Comparison of ENCODE assay signal across 10 cellular contexts in the genomic region with DNA sequence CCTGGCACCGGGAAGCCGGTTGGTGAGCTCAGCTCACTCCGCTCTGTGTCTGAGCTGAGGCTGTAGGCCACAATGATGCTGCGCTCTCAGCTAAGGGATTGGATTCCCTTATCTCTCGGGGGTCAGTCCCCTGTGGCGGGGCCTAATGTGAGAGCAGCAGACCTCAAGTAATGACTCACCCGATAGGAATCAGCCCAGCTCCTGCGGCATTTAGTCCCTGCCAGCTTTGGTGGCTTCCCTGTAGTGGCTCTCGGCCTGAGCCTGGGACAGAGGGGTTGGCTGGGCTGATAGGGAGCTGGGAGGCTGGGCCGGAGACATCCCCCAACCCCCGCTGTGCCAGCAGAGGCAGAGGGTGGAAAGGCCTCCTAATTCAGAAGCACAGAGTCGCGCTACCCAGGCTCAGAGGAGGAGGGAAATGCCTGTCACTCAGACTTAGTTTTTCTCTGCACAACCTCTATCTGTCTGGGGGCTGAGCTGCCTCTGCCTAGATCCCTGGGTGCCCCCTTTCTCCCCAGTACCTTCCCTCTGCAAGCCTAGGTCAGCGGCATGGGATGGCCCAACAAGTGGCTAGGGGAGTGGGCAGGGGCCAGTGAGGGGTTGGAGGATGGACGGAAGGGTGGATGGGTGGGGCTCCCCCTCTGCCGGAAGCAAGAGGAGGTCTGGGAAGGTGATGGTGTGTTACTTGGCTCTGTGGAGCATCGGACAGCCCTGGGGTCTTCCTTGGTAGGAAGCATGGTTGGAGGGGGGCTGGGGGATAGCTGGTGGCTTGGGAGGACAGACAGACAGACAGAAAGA.
DNase-seq lines count a peak whose midpoint lies in the region; ATAC-seq, FAIRE-seq and TF ChIP-seq lines count a peak whose summit lies in the region.
"Had no signal": no experiment of that assay in that cellular context is flagged by ENCODE, and none has a peak within 500 bp of the region (broad histone marks: within the 10 kb centered on the region; RNA-seq: fewer than 3 reads in every experiment).

No MANE protein-coding gene starts in this region.

- peak; percentile 86 for FAIRE-seq in K562 (lab: Jason Lieb, UNC)

- no TSS peak for BruUV-seq in K562 (replicated peaks; lab: Mats Ljungman, UMichigan)

- H3K27me3 ChIP-seq in K562 (ENCODE audit: control insufficient read depth in 2 of 2, insufficient read depth in 2 of 2, low read length in 2 of 2) = peaks cover 6 to 28% of the 10 kb centered on the region in 2 experiments; a peak in 4 of 5 replicates

- peaks cover 26% of the 10 kb centered on the region for H3K27me3 Mint-ChIP-seq in chondrocyte (ENCODE audit: low read depth)
- peaks cover 23% of the 10 kb centered on the region for H3K27me3 Mint-ChIP-seq in activated naive CD4-positive, alpha-beta T cell treated with anti-CD3 and anti-CD28 coated beads, Interleukin-2, amount 10 ng/mL, durations not matched to agents 7 days and 5 days

- peak overlapping the region in 1 of 2 experiments; percentile 50; a peak in 2 of 4 replicates for H3K9ac ChIP-seq in K562 (ENCODE audit: insufficient read depth in 1 of 2, low read depth in 2 of 2, low read length in 2 of 2)

- ATAC-seq in K562 = peak; percentile 85

- no peak overlapping the region for H3K4me3 Mint-ChIP-seq in chondrocyte (ENCODE audit: unreplicated experiment)
- H3K4me3 Mint-ChIP-seq in activated naive CD4-positive, alpha-beta T cell treated with anti-CD3 and anti-CD28 coated beads, Interleukin-2, amount 10 ng/mL, durations not matched to agents 7 days and 5 days = no peak overlapping the region

- no peaks in the 10 kb centered on the region for H3K36me3 ChIP-seq in K562 (ENCODE audit: control insufficient read depth, insufficient read depth, low read length)

- CTCF ChIA-PET in K562 (lab: Yijun Ruan, JAX; ENCODE audit: low intra/inter-chr PET ratio) = interaction anchor here (0.7 kb wide), 1 partner anchor 95 kb away, joined by 3 read pairs; no protein-coding TSS in a partner anchor
- CTCF ChIA-PET in activated naive CD4-positive, alpha-beta T cell treated with anti-CD3 and anti-CD28 coated beads, Interleukin-2, amount 10 ng/mL, durations not matched to agents 7 days and 5 days (lab: Charles Lee) = no interaction called here

- in situ Hi-C loops in Caki2 (cut with HindIII; ENCODE audit: low pct_unique_long_range_greater_than_20kb, low sequenced_read_pairs) = no loop called here
- in situ Hi-C loops in K562 (cut with MboI) = no loop called here

- POLR2A ChIA-PET in K562 (lab: Yijun Ruan, JAX) = interaction anchor here (0.6 to 1.4 kb wide), 3 partner anchors 9 to 29 kb away, joined by 3 to 5 read pairs (median 3); no protein-coding TSS in a partner anchor

- no peaks in the 10 kb centered on the region for H3K9me3 Mint-ChIP-seq in chondrocyte (ENCODE audit: low read depth)
- no peaks in the 10 kb centered on the region for H3K9me3 Mint-ChIP-seq in activated naive CD4-positive, alpha-beta T cell treated with anti-CD3 and anti-CD28 coated beads, Interleukin-2, amount 10 ng/mL, durations not matched to agents 7 days and 5 days

- 2% methylated on average over 16 of the region's 17 CpGs for WGBS in K562 (ENCODE audit: insufficient coverage, low coverage, missing lambda C conversion rate)

- TF ChIP-seq RAD21 in K562 (CRISPR knock-in tag; conservative IDR thresholded peaks at IDR 0.05 in 1 of 2, IDR thresholded peaks at IDR 0.05 in 1 of 2) = no peak

- no peak overlapping the region for H3K27ac Mint-ChIP-seq in chondrocyte (ENCODE audit: unreplicated experiment)
- no peak overlapping the region for H3K27ac Mint-ChIP-seq in activated naive CD4-positive, alpha-beta T cell treated with anti-CD3 and anti-CD28 coated beads, Interleukin-2, amount 10 ng/mL, durations not matched to agents 7 days and 5 days

- intact Hi-C loops in K562 (cut with micrococcal nuclease) = no loop called here

- TF ChIP-seq CTCF in K562 (IDR thresholded peaks at IDR 0.05 in 2 of 3, conservative IDR thresholded peaks at IDR 0.05 in 1 of 3; ENCODE audit: insufficient read depth in 2 of 3, low read depth in 1 of 3, low read length in 3 of 3) = no peak
- no peak for TF ChIP-seq CTCF in chondrocyte (IDR thresholded peaks at IDR 0.05)

- no peaks in the 10 kb centered on the region for H3K9me3 ChIP-seq in K562 (replicated peaks; ENCODE audit: control insufficient read depth, insufficient read depth, low read depth, low read length)

- H3K4me3 ChIP-seq in K562 = no peak overlapping the region

- peaks cover 18 to 30% of the 10 kb centered on the region in 2 experiments; a peak in 4 of 5 replicates for H3K4me1 ChIP-seq in K562 (replicated peaks in 1 of 2; ENCODE audit: control insufficient read depth in 2 of 2, insufficient read depth in 2 of 2, low read length in 2 of 2)

- no peak; the same call in 1 of the 2 replicates for TF ChIP-seq EP300 in K562 (IDR thresholded peaks at IDR 0.05; ENCODE audit: low read length)

- peaks cover 3% of the 10 kb centered on the region for H3K9me1 ChIP-seq in K562 (ENCODE audit: control insufficient read depth, insufficient read depth, low read length)

- H2AFZ ChIP-seq in K562 (ENCODE audit: low read depth, low read length) = no peak overlapping the region

- no peak overlapping the region for H3K4me2 ChIP-seq in K562 (ENCODE audit: insufficient read depth, low read length)

- H3K4me1 Mint-ChIP-seq in chondrocyte (ENCODE audit: low read depth) = peaks cover 13% of the 10 kb centered on the region
- H3K4me1 Mint-ChIP-seq in activated naive CD4-positive, alpha-beta T cell treated with anti-CD3 and anti-CD28 coated beads, Interleukin-2, amount 10 ng/mL, durations not matched to agents 7 days and 5 days = no peaks in the 10 kb centered on the region

- TF ChIP-seq POLR2A in K562 (conservative IDR thresholded peaks at IDR 0.05) = no peak

- H4K20me1 ChIP-seq in K562 (replicated peaks; ENCODE audit: control insufficient read depth, insufficient read depth, low read length) = peaks cover 17% of the 10 kb centered on the region

- DNase-seq in Caki2 (ENCODE audit: low read depth) = peak; percentile 86
- DNase-seq in LoVo (ENCODE audit: low spot score) = peak; percentile 63
- DNase-seq in K562 (ENCODE audit: extremely low read depth in 1 of 4, low spot score in 3 of 4) = peak; percentile 78 to 84 (median 81)
- DNase-seq in islet precursor cell = peak; percentile 97
- no peak for DNase-seq in superior temporal gyrus (ENCODE audit: extremely low spot score)
- DNase-seq in chondrocyte (ENCODE audit: low spot score) = no peak
- no peak for DNase-seq in activated naive CD4-positive, alpha-beta T cell treated with anti-CD3 and anti-CD28 coated beads, Interleukin-2, amount 10 ng/mL, durations not matched to agents 7 days and 5 days
- DNase-seq in activated CD4-positive, alpha-beta T cell treated with anti-CD3 and anti-CD28 coated beads for 4 hours = no peak
- DNase-seq: effector memory CD4-positive, alpha-beta T cell; NCI-H774 had no signal

- no peaks in the 10 kb centered on the region for H3K36me3 Mint-ChIP-seq in chondrocyte (ENCODE audit: low read depth)
- H3K36me3 Mint-ChIP-seq in activated naive CD4-positive, alpha-beta T cell treated with anti-CD3 and anti-CD28 coated beads, Interleukin-2, amount 10 ng/mL, durations not matched to agents 7 days and 5 days = no peaks in the 10 kb centered on the region

- H3K79me2 ChIP-seq in K562 (ENCODE audit: control insufficient read depth, insufficient read depth, low read length) = no peaks in the 10 kb centered on the region

- H3K27ac ChIP-seq in K562 (ENCODE audit: extremely low read depth, low read depth, low read length) = no peak overlapping the region

TF ChIP-seq in K562, 482 proteins besides CTCF, POLR2A, EP300 and RAD21 (continues in another document):
- TF ChIP-seq TSHZ1 (CRISPR knock-in tag; IDR thresholded peaks at IDR 0.05) (no peak), ZNF212 (CRISPR knock-in tag; IDR thresholded peaks at IDR 0.05) (no peak), CXXC5 (CRISPR knock-in tag; IDR thresholded peaks at IDR 0.05) (no peak), CBFB (CRISPR knock-in tag; IDR thresholded peaks at IDR 0.05) (no peak), BRD9 (IDR thresholded peaks at IDR 0.05; ENCODE audit: low read depth, partially characterized antibody) (no peak), CCAR2 (IDR thresholded peaks at IDR 0.05; ENCODE audit: low read depth, low read length) (no peak), IRF2 (CRISPR knock-in tag; IDR thresholded peaks at IDR 0.05) (no peak), JUND (IDR thresholded peaks at IDR 0.05; ENCODE audit: borderline replicate concordance, low read depth, low read length) (peak; percentile 99), JUND (tag; IDR thresholded peaks at IDR 0.05; ENCODE audit: borderline replicate concordance, low read depth, low read length) (peak; percentile 98; the same call in 2 of the 3 replicates), FOXK1 (CRISPR knock-in tag; IDR thresholded peaks at IDR 0.05; ENCODE audit: borderline replicate concordance) (no peak)
- TF ChIP-seq, protein P1, sequence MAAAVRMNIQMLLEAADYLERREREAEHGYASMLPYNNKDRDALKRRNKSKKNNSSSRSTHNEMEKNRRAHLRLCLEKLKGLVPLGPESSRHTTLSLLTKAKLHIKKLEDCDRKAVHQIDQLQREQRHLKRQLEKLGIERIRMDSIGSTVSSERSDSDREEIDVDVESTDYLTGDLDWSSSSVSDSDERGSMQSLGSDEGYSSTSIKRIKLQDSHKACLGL (CRISPR knock-in tag; IDR thresholded peaks at IDR 0.05; ENCODE audit: borderline replicate concordance, poor library complexity, severe bottlenecking) = no peak

Comparison
In these comparisons a context has a peak if more than half of its experiments do, and no peak if none do; other contexts are left out.
1. DNase-seq: peak in Caki2 (single experiment), LoVo (single experiment), K562 (4 of 4) and islet precursor cell (single experiment); none in superior temporal gyrus (single experiment), chondrocyte (single experiment), activated naive CD4-positive, alpha-beta T cell treated with anti-CD3 and anti-CD28 coated beads, Interleukin-2, amount 10 ng/mL, durations not matched to agents 7 days and 5 days (single experiment) and activated CD4-positive, alpha-beta T cell treated with anti-CD3 and anti-CD28 coated beads for 4 hours (0 of 2).